In the genomic region with DNA sequence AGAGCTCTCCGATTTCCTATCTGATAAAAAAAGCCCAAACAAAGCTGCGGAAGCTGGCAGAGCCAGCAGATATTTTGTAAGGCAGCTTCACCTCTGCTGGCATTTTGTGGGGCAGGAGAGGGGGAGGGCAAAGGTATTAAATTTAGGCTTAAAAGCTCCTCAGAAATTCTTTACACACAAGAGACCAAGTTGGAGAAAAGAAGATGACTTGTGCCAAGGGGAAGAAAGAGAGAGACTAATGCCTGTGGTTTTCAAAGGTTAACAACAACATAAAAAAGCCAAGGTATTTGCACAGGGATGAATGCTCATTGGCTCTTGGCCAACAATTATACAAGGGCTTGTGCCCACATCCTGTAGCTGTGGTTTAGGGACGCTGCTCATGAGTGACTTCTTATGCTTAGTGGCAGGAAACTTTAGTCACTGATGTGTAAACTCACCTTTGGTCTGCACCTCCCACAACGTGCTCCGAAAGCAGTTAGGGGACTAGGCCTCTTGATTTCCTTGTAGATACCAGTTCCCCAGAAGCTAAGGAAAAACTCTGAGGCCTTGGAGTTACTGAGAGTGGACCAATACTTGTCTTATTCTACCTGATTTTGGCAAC, we compare ENCODE assay signal across 8 cellular contexts.
DNase-seq lines count a peak whose midpoint lies in the region; ATAC-seq, FAIRE-seq and TF ChIP-seq lines count a peak whose summit lies in the region.

No MANE protein-coding gene starts in this region.

- H3K27me3 Mint-ChIP-seq in chondrocyte (ENCODE audit: low read depth), result peaks cover 17% of the 10 kb centered on the region

- DNase-seq in AG09309 (ENCODE audit: low read depth) (peak; percentile 81), GM19239 (ENCODE audit: insufficient read length, low spot score) (peak; percentile 51), NCI-H510A treated with DMSO at 0.1 percent for 48 hours (lab: John Stamatoyannopoulos, UW) (peak; percentile 95), fibroblast of pulmonary artery (ENCODE audit: low read depth) (peak; percentile 60), chondrocyte (ENCODE audit: low spot score) (no peak)
- DNase-seq in activated CD8-positive, alpha-beta memory T cell treated with anti-CD3 and anti-CD28 coated beads for 1 hour (ENCODE audit: extremely low read depth in 1 of 2, low read depth in 1 of 2), result peak; percentile 46 to 53
- peak; percentile 85 for DNase-seq in stimulated activated CD4-positive, alpha-beta T cell treated with anti-CD3 and anti-CD28 coated beads, Interleukin-4, amount 100 ng/mL, for 24 hours

- no peaks in the 10 kb centered on the region for H3K9me3 Mint-ChIP-seq in chondrocyte (ENCODE audit: low read depth)

- peaks cover 25% of the 10 kb centered on the region for H3K4me1 Mint-ChIP-seq in chondrocyte (ENCODE audit: low read depth)

- peak; percentile 100 for FAIRE-seq in GM19239 (lab: Jason Lieb, UNC)

- no peak overlapping the region for H3K4me3 ChIP-seq in AG09309 (ENCODE audit: control insufficient read depth, low read depth, low read length)
- no peak overlapping the region for H3K4me3 ChIP-seq in fibroblast of pulmonary artery (replicated peaks; ENCODE audit: low read depth, low read length)

- TF ChIP-seq CTCF in AG09309 (IDR thresholded peaks at IDR 0.05; ENCODE audit: control insufficient read depth, insufficient read depth, low read depth, low read length, missing control alignments) (no peak), fibroblast of pulmonary artery (IDR thresholded peaks at IDR 0.05; ENCODE audit: low read length, missing control alignments) (no peak), chondrocyte (IDR thresholded peaks at IDR 0.05) (no peak)

- no peak overlapping the region for H3K4me3 Mint-ChIP-seq in chondrocyte (ENCODE audit: unreplicated experiment)

- H3K36me3 Mint-ChIP-seq in chondrocyte (ENCODE audit: low read depth), result no peaks in the 10 kb centered on the region

- peak; percentile 100 for ATAC-seq in HG03354 (IDR thresholded peaks at IDR 0.05; ENCODE audit: poor library complexity, severe bottlenecking, unreplicated experiment)

- H3K27ac Mint-ChIP-seq in chondrocyte (ENCODE audit: unreplicated experiment), result no peak overlapping the region
